ENCODE assay signal across 9 cellular contexts in the genomic region with DNA sequence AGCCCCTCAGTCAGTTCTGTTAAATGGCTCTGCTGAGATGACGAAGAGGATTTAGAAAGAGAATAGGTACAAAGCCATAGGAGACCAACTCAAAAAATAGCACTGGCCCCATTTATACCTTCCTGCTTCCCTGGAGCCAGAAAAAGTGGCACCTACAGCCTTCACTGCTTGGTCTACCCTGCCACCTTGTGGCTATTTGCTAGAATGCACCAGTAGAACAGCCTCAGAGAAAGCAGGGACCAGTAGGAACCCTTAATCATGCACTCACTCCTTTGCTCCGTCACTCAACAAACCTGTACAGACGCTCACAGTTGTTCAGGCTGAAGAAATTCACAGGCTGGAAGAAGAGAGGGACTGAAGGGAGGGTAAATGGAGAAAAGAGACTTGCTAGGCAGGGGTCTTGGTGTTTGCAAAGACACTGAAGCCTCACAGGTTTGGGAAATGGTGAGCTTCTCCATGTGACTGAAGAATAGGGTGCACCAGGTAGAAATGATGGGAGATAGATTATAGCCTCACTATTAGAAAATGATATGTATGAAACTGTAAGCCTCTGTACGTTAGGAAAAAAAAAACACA. TPM values are rescaled to one million over a fixed set of nuclear protein-coding genes. Genes with fewer than 3 reads are reported as not detected.
DNase-seq lines count a peak whose midpoint lies in the region; ATAC-seq and TF ChIP-seq lines count a peak whose summit lies in the region.
"Had no signal": no experiment of that assay in that cellular context is flagged by ENCODE, and none has a peak within 500 bp of the region (broad histone marks: within the 10 kb centered on the region; RNA-seq: fewer than 3 reads in every experiment).

No MANE protein-coding gene starts in this region.

- H3K9me3 ChIP-seq in T-helper 17 cell (ENCODE audit: control insufficient read depth, low read length, poor library complexity, severe bottlenecking) (no peaks in the 10 kb centered on the region), ascending aorta (no peaks in the 10 kb centered on the region), hepatocyte (ENCODE audit: low read depth) (no peaks in the 10 kb centered on the region)

- peak overlapping the region; percentile 51 for H3K27ac Mint-ChIP-seq in T-helper 17 cell

- H3K27me3 ChIP-seq in ascending aorta: no peaks in the 10 kb centered on the region
- no peaks in the 10 kb centered on the region for H3K27me3 ChIP-seq in hepatocyte

- H3K4me3 ChIP-seq in ascending aorta: no peak overlapping the region
- H3K4me3 ChIP-seq in hepatocyte: no peak overlapping the region

- H3K4me1 ChIP-seq in ascending aorta (no peaks in the 10 kb centered on the region), hepatocyte (ENCODE audit: insufficient read depth) (peaks cover 1% of the 10 kb centered on the region)

- no peak overlapping the region for H2AFZ ChIP-seq in hepatocyte

- intact Hi-C loops in ascending aorta (cut with DNase I): loop anchor here (1.0 to 10.0 kb wide), 3 partner anchors 395 to 1097 kb away; no protein-coding TSS in a partner anchor

- DNase-seq in 8988T (peak; percentile 52), NCI-H187 treated with DMSO at 0.1 percent for 48 hours (lab: John Stamatoyannopoulos, UW) (peak; percentile 20), T-helper 17 cell (peak; percentile 32 to 64 (median 38)), ascending aorta (ENCODE audit: low spot score in 2 of 2) (peak in 1 of 2 donors; percentile 88), hepatocyte (ENCODE audit: low spot score) (peak; percentile 84)
- peak; percentile 57 for DNase-seq in stimulated activated CD4-positive, alpha-beta T cell treated with anti-CD3 and anti-CD28 coated beads, Interleukin-12 subunit alpha, Interleukin-12 subunit beta, amount 100 ng/mL, for 4 hours

- WGBS in hepatocyte (ENCODE audit: low lambda C conversion rate, missing lambda C conversion rate): 21% methylated on average over 4 of the region's 4 CpGs

- H3K36me3 Mint-ChIP-seq in T-helper 17 cell (ENCODE audit: low read depth): no peaks in the 10 kb centered on the region

- no peak overlapping the region for H3K4me3 Mint-ChIP-seq in T-helper 17 cell

- no peak overlapping the region for H3K27ac ChIP-seq in ascending aorta
- no peak overlapping the region for H3K27ac ChIP-seq in hepatocyte

- H4K20me1 ChIP-seq in hepatocyte (ENCODE audit: insufficient read depth, poor library complexity, severe bottlenecking): no peaks in the 10 kb centered on the region

- H3K36me3 ChIP-seq in ascending aorta: no peaks in the 10 kb centered on the region
- no peaks in the 10 kb centered on the region for H3K36me3 ChIP-seq in hepatocyte (replicated peaks; ENCODE audit: insufficient read depth, low read depth)

- TF ChIP-seq CTCF in ascending aorta (IDR thresholded peaks at IDR 0.05) (peak; percentile 89 to 94 (median 94)), hepatocyte (IDR thresholded peaks at IDR 0.05; ENCODE audit: poor library complexity) (peak; percentile 90)

- ATAC-seq in GM18502 (IDR thresholded peaks at IDR 0.05; ENCODE audit: poor library complexity, unreplicated experiment) (peak; percentile 87), HG02943 (IDR thresholded peaks at IDR 0.05; ENCODE audit: low read depth, unreplicated experiment) (peak; percentile 70), T-helper 17 cell (peak; percentile 86)

- peaks cover 13% of the 10 kb centered on the region for H3K4me1 Mint-ChIP-seq in T-helper 17 cell

- no peak overlapping the region for H3K4me2 ChIP-seq in hepatocyte

- H3K9me2 ChIP-seq in hepatocyte (replicated peaks; ENCODE audit: insufficient read depth): no peaks in the 10 kb centered on the region

- H3K27me3 Mint-ChIP-seq in T-helper 17 cell: peaks cover 4% of the 10 kb centered on the region

- no peaks in the 10 kb centered on the region for H3K79me2 ChIP-seq in hepatocyte

RNA-seq across cellular contexts. Expression of a gene that starts 12.1 kb away (rescaled TPM):
- total RNA-seq in T-helper 17 cell (not detected), ascending aorta (not detected), hepatocyte (not detected in 2 replicates)
- not detected in 2 replicates for polyA plus RNA-seq in hepatocyte
- total RNA-seq: subcutaneous adipose tissue had no signal

RNA-seq across cellular contexts. Expression of a gene that starts 30.8 kb away (rescaled TPM):
- 10 to 100 TPM; 25.8 to 29.7 TPM for total RNA-seq in T-helper 17 cell
- 97.9 TPM for total RNA-seq in ascending aorta
- 40.3 and 46.5 TPM in 2 replicates for total RNA-seq in hepatocyte
- 31.9 and 32.0 TPM in 2 replicates for polyA plus RNA-seq in hepatocyte

RNA-seq across cellular contexts. Expression of a gene that starts 44.3 kb away (rescaled TPM):
- total RNA-seq in T-helper 17 cell: not detected
- not detected for total RNA-seq in ascending aorta
- 52.4 and 53.5 TPM in 2 replicates for total RNA-seq in hepatocyte
- polyA plus RNA-seq in hepatocyte: 112 and 537 TPM in 2 replicates
- total RNA-seq: subcutaneous adipose tissue had no signal

Comparison
In these comparisons a context has a peak if more than half of its experiments do, and no peak if none do; other contexts are left out.
1. RNA of a gene that starts 44.3 kb away (total RNA-seq): 52.4 to 53.5 TPM in hepatocyte; not detected in T-helper 17 cell and not detected in ascending aorta (single experiment); every median in the first group is over 10 times any median in the second.
2. Peak in every context shown above with its lines, with median percentiles within 50 percentile points of each other: ATAC-seq.